In genomic region chr20:12605751-12606150, GRCh38 we compare ENCODE assay signal across 23 cellular contexts.
"Had no signal": no experiment of that assay in that cellular context is flagged by ENCODE, and none has a peak within 500 bp of the region (broad histone marks: within the 10 kb centered on the region; RNA-seq: fewer than 3 reads in every experiment).

No MANE protein-coding gene starts in this region.

- H3K4me3 Mint-ChIP-seq: activated CD8-positive, alpha-beta T cell treated with anti-CD3 and anti-CD28 coated beads, Interleukin-2, amount 10 ng/mL, durations not matched to agents 7 days and 5 days; brain; dendritic cell treated with granulocyte-macrophage colony-stimulating factor and Interleukin-4, amounts not matched to agents 40 ng/mL and 50 ng/mL, for 4 days; naive thymus-derived CD8-positive, alpha-beta T cell; type B pancreatic cell had no signal

- ATAC-seq: activated CD8-positive, alpha-beta T cell treated with anti-CD3 and anti-CD28 coated beads, Interleukin-2, amount 10 ng/mL, durations not matched to agents 7 days and 5 days; activated naive CD4-positive, alpha-beta T cell treated with anti-CD3 and anti-CD28 coated beads, Interleukin-2, amount 50 U/mL, for 72 hours; left lung; naive thymus-derived CD8-positive, alpha-beta T cell had no signal

- H3K9me3 ChIP-seq: left lung, sigmoid colon, thoracic aorta, vagina had no signal

- H3K4me3 ChIP-seq: left lung, lung, sigmoid colon, thoracic aorta, vagina had no signal

- DNase-seq: activated CD4-positive, alpha-beta T cell treated with anti-CD3 and anti-CD28 coated beads for 1 hour; activated CD4-positive, alpha-beta T cell treated with anti-CD3 and anti-CD28 coated beads, Interleukin-2, amount 50 U/mL, for 1 hour; activated CD8-positive, alpha-beta T cell treated with anti-CD3 and anti-CD28 coated beads, Interleukin-2, amount 10 ng/mL, durations not matched to agents 7 days and 5 days; activated gamma-delta T cell treated with Interleukin-2 at 50 U/mL for 16 hours; aorta; effector CD4-positive, alpha-beta T cell; foreskin fibroblast; hippocampal formation; kidney glomerular epithelial cell; left lung; naive thymus-derived CD8-positive, alpha-beta T cell; retina; sigmoid colon; stimulated activated CD4-positive, alpha-beta T cell treated with anti-CD3 and anti-CD28 coated beads, Interleukin-4, amount 100 ng/mL, for 24 hours; stimulated activated naive CD4-positive, alpha-beta T cell treated with Interleukin-2 at 50 U/mL for 16 hours had no signal

- H3K27ac Mint-ChIP-seq: activated CD8-positive, alpha-beta T cell treated with anti-CD3 and anti-CD28 coated beads, Interleukin-2, amount 10 ng/mL, durations not matched to agents 7 days and 5 days; activated naive CD4-positive, alpha-beta T cell treated with anti-CD3 and anti-CD28 coated beads, Interleukin-2, amount 50 U/mL, for 72 hours; brain; dendritic cell treated with granulocyte-macrophage colony-stimulating factor and Interleukin-4, amounts not matched to agents 40 ng/mL and 50 ng/mL, for 4 days; naive thymus-derived CD8-positive, alpha-beta T cell; progenitor cell of endocrine pancreas; type B pancreatic cell had no signal

- H3K36me3 ChIP-seq: left lung, sigmoid colon, thoracic aorta, vagina had no signal

- H3K27me3 Mint-ChIP-seq: brain; dendritic cell treated with granulocyte-macrophage colony-stimulating factor and Interleukin-4, amounts not matched to agents 40 ng/mL and 50 ng/mL, for 4 days; naive thymus-derived CD8-positive, alpha-beta T cell; progenitor cell of endocrine pancreas had no signal

- H3K4me1 ChIP-seq: left lung, sigmoid colon, vagina had no signal

- H3K4me1 Mint-ChIP-seq: brain; naive thymus-derived CD8-positive, alpha-beta T cell had no signal

- H3K36me3 Mint-ChIP-seq: activated naive CD4-positive, alpha-beta T cell treated with anti-CD3 and anti-CD28 coated beads, Interleukin-2, amount 50 U/mL, for 72 hours; brain; naive thymus-derived CD8-positive, alpha-beta T cell; type B pancreatic cell had no signal

- H3K27me3 ChIP-seq: left lung, sigmoid colon, vagina had no signal

- H3K27ac ChIP-seq: left lung, sigmoid colon, thoracic aorta, vagina had no signal

- H3K9me3 Mint-ChIP-seq: type B pancreatic cell had no signal
